1 cellular context compared by ENCODE assay signal in the genomic region with DNA sequence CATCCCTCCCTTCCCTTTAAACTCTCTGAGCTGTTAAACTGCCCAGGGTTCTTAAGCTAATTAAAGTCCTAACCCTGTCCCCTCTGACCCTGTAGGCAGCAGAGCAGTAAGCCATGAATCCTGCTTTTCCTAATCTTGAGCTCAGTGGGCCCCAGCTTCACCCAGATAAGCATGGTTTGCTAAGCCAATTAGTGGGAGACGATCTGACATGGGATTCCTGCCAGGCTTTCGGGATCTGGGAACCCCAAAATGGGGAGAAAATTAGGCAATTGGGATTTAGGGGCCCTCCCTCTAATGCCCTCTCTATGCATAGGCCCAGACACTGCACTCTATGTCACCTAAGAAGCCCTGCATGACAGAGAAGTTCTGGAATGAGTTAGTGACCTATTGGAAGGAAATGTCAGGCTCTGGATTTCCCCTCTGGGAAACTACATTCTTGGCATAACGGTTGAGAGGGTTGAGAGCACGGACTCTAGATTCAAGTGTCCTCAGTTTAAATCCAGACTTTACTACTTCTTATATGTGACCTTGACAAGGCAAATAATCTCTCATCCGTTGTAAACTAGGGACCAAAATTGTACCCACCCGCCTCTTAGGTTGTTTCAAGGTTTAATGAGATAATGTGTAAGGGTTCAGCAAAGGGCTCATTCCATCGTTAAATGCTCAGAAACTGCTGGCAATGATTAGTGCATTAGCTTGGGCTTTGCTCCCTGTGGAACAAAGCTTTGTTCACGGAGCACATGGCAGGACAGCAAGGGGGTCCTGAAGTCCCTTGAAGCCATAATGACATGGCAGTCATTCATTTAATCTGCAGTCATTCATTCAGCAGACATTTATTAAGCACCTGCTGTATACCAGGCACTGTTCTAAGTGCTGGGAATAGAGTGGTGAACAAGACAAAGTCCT.
TF ChIP-seq lines count a peak whose summit lies in the region.

No MANE protein-coding gene starts in this region.

TF ChIP-seq in GM23338, 12 proteins besides CTCF, POLR2A, EP300 and RAD21 (continued from another document):
- no peak for TF ChIP-seq ZNF462 (CRISPR knock-in tag; IDR thresholded peaks at IDR 0.05)
- TF ChIP-seq EZH2 (IDR thresholded peaks at IDR 0.05; ENCODE audit: low read depth, unreplicated experiment), result no peak
- TF ChIP-seq ZNF331 (CRISPR knock-in tag; IDR thresholded peaks at IDR 0.05; ENCODE audit: low read depth), result no peak
- TF ChIP-seq, protein P1, sequence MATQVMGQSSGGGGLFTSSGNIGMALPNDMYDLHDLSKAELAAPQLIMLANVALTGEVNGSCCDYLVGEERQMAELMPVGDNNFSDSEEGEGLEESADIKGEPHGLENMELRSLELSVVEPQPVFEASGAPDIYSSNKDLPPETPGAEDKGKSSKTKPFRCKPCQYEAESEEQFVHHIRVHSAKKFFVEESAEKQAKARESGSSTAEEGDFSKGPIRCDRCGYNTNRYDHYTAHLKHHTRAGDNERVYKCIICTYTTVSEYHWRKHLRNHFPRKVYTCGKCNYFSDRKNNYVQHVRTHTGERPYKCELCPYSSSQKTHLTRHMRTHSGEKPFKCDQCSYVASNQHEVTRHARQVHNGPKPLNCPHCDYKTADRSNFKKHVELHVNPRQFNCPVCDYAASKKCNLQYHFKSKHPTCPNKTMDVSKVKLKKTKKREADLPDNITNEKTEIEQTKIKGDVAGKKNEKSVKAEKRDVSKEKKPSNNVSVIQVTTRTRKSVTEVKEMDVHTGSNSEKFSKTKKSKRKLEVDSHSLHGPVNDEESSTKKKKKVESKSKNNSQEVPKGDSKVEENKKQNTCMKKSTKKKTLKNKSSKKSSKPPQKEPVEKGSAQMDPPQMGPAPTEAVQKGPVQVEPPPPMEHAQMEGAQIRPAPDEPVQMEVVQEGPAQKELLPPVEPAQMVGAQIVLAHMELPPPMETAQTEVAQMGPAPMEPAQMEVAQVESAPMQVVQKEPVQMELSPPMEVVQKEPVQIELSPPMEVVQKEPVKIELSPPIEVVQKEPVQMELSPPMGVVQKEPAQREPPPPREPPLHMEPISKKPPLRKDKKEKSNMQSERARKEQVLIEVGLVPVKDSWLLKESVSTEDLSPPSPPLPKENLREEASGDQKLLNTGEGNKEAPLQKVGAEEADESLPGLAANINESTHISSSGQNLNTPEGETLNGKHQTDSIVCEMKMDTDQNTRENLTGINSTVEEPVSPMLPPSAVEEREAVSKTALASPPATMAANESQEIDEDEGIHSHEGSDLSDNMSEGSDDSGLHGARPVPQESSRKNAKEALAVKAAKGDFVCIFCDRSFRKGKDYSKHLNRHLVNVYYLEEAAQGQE (IDR thresholded peaks at IDR 0.05; ENCODE audit: unreplicated experiment), result no peak
- TF ChIP-seq JUNB (IDR thresholded peaks at IDR 0.05; ENCODE audit: unreplicated experiment), result no peak
- no peak for TF ChIP-seq STAT1 (IDR thresholded peaks at IDR 0.05; ENCODE audit: unreplicated experiment)
- no peak for TF ChIP-seq CREB1 (CRISPR knock-in tag; IDR thresholded peaks at IDR 0.05; ENCODE audit: low read depth)
- no peak for TF ChIP-seq POLR2AphosphoS5 (IDR thresholded peaks at IDR 0.05; ENCODE audit: low read depth)
- TF ChIP-seq, protein P2, sequence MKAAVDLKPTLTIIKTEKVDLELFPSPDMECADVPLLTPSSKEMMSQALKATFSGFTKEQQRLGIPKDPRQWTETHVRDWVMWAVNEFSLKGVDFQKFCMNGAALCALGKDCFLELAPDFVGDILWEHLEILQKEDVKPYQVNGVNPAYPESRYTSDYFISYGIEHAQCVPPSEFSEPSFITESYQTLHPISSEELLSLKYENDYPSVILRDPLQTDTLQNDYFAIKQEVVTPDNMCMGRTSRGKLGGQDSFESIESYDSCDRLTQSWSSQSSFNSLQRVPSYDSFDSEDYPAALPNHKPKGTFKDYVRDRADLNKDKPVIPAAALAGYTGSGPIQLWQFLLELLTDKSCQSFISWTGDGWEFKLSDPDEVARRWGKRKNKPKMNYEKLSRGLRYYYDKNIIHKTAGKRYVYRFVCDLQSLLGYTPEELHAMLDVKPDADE (IDR thresholded peaks at IDR 0.05), result no peak
TF ChIP-seq in GM23338: peak in this region for 0.
